28 cellular contexts compared by ENCODE assay signal in the genomic region with DNA sequence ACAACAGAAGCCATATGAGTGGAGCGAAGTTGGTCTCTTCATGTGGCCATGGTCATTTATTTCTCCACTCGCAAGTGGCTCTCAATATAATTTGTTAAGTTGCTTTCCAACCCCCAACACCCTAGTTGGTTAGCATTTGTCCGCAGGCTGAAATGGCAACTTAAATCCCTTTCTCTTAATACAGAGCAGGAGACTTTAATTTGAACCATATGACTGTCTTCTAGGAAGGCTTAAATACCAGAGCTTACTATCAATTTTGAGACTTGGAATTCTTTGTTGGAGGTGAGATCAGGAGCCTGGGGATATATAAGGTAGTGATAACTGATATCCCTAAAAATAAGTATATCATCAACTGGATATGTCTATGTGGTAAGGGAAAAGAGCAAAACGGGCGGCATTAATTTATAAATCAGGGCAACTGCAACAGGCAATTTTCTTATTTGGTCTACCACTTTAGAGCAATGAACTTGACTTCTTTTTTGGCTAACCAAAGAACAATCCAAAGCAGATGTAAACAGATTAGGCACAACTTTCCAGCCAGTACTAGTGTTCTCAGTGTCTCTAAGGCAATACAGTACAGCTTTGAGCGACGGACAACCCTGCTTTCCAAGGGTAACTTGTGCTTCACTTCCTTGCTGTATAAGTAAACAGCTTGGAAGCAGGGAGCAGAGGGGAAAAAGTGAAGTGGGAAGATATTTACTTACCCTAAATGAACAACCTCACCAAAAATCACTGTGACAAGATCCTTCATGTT.
DNase-seq lines count a peak whose midpoint lies in the region; ATAC-seq lines count a peak whose summit lies in the region.
"Had no signal": no experiment of that assay in that cellular context is flagged by ENCODE, and none has a peak within 500 bp of the region (broad histone marks: within the 10 kb centered on the region; RNA-seq: fewer than 3 reads in every experiment).

No MANE protein-coding gene starts in this region.

- H3K79me1 ChIP-seq in mesenchymal stem cell (replicated peaks; ENCODE audit: low read length, poor library complexity, severe bottlenecking), result peaks cover 9% of the 10 kb centered on the region

- H3K36me3 ChIP-seq in GM23248 (ENCODE audit: low read depth), result no peaks in the 10 kb centered on the region
- H3K36me3 ChIP-seq in mesenchymal stem cell (ENCODE audit: control insufficient read depth in 1 of 2, insufficient read depth in 2 of 2, low read depth in 1 of 2, low read length in 2 of 2), result no peaks in the 10 kb centered on the region
- H3K36me3 ChIP-seq in MG63, result no peaks in the 10 kb centered on the region
- H3K36me3 ChIP-seq: BE2C, HAP-1, heart right ventricle, prostate gland, vagina had no signal

- H2BK12ac ChIP-seq in mesenchymal stem cell (ENCODE audit: low read length in 2 of 2), result no peak overlapping the region

- intact Hi-C loops in dendritic cell treated with granulocyte-macrophage colony-stimulating factor and Interleukin-4, amounts not matched to agents 40 ng/mL and 50 ng/mL, for 4 days (cut with micrococcal nuclease), result no loop called here

- H3K9me3 Mint-ChIP-seq in dendritic cell treated with granulocyte-macrophage colony-stimulating factor and Interleukin-4, amounts not matched to agents 40 ng/mL and 50 ng/mL, for 4 days, result no peaks in the 10 kb centered on the region
- H3K9me3 Mint-ChIP-seq: activated T-cell treated with anti-CD3 and anti-CD28 coated beads, Interleukin-2, amount 50 U/mL, for 24 hours had no signal

- no peak overlapping the region for H4K91ac ChIP-seq in mesenchymal stem cell (ENCODE audit: low read length)

- no peaks in the 10 kb centered on the region for H3K27me3 Mint-ChIP-seq in dendritic cell treated with granulocyte-macrophage colony-stimulating factor and Interleukin-4, amounts not matched to agents 40 ng/mL and 50 ng/mL, for 4 days
- H3K27me3 Mint-ChIP-seq: activated T-cell treated with anti-CD3 and anti-CD28 coated beads, Interleukin-2, amount 50 U/mL, for 24 hours; T-helper 17 cell had no signal

- no peak overlapping the region for H3K18ac ChIP-seq in mesenchymal stem cell (ENCODE audit: low read depth in 1 of 2, low read length in 2 of 2)

- no peaks in the 10 kb centered on the region for H3K27me3 ChIP-seq in GM23248 (replicated peaks; ENCODE audit: insufficient read depth)
- H3K27me3 ChIP-seq in mesenchymal stem cell (ENCODE audit: control insufficient read depth in 1 of 2, insufficient read depth in 1 of 2, low read length in 2 of 2), result no peaks in the 10 kb centered on the region
- H3K27me3 ChIP-seq in MG63, result no peaks in the 10 kb centered on the region
- H3K27me3 ChIP-seq: BE2C, heart right ventricle, vagina had no signal

- no peak overlapping the region for H2BK5ac ChIP-seq in mesenchymal stem cell (ENCODE audit: low read depth, low read length, poor library complexity, severe bottlenecking)

- H3K9ac ChIP-seq in GM23248 (no peak overlapping the region), mesenchymal stem cell (ENCODE audit: low read length) (peak overlapping the region; percentile 24)

- H3K14ac ChIP-seq in mesenchymal stem cell (ENCODE audit: low read length in 2 of 2), result no peak overlapping the region

- peaks cover 15% of the 10 kb centered on the region for H3K4me1 ChIP-seq in GM23248 (ENCODE audit: insufficient read depth)
- no peaks in the 10 kb centered on the region for H3K4me1 ChIP-seq in mesenchymal stem cell (ENCODE audit: control insufficient read depth, insufficient read depth, low read depth, low read length)
- H3K4me1 ChIP-seq: BE2C, HAP-1, prostate gland had no signal

- no peaks in the 10 kb centered on the region for H3K36me3 Mint-ChIP-seq in dendritic cell treated with granulocyte-macrophage colony-stimulating factor and Interleukin-4, amounts not matched to agents 40 ng/mL and 50 ng/mL, for 4 days (ENCODE audit: low read depth)

- no peak overlapping the region for H4K8ac ChIP-seq in mesenchymal stem cell (ENCODE audit: low read length)

- no peak overlapping the region for H2BK15ac ChIP-seq in mesenchymal stem cell (ENCODE audit: low read depth, poor library complexity, severe bottlenecking)

- H3K9me3 ChIP-seq in GM23248 (ENCODE audit: low read depth), result no peaks in the 10 kb centered on the region
- H3K9me3 ChIP-seq in mesenchymal stem cell (ENCODE audit: control insufficient read depth, low read length), result no peaks in the 10 kb centered on the region
- H3K9me3 ChIP-seq in MG63, result no peaks in the 10 kb centered on the region
- H3K9me3 ChIP-seq: BE2C, HAP-1, heart right ventricle, prostate gland, vagina had no signal

- peak overlapping the region; percentile 11 for H3K27ac Mint-ChIP-seq in dendritic cell treated with granulocyte-macrophage colony-stimulating factor and Interleukin-4, amounts not matched to agents 40 ng/mL and 50 ng/mL, for 4 days
- H3K27ac Mint-ChIP-seq: activated T-cell treated with anti-CD3 and anti-CD28 coated beads, Interleukin-2, amount 50 U/mL, for 24 hours had no signal

- H3K4ac ChIP-seq in mesenchymal stem cell (ENCODE audit: low read depth in 1 of 2, low read length in 2 of 2), result no peak overlapping the region

- no peak overlapping the region for H2BK120ac ChIP-seq in mesenchymal stem cell (ENCODE audit: low read depth, low read length)

- in situ Hi-C loops in GM23248 (cut with MboI), result no loop called here

- H3K4me1 Mint-ChIP-seq in dendritic cell treated with granulocyte-macrophage colony-stimulating factor and Interleukin-4, amounts not matched to agents 40 ng/mL and 50 ng/mL, for 4 days (ENCODE audit: low read depth), result peaks cover 55% of the 10 kb centered on the region

- H4K20me1 ChIP-seq in GM23248 (ENCODE audit: insufficient read depth), result no peaks in the 10 kb centered on the region

- peak overlapping the region; percentile 46 for H3K4me2 ChIP-seq in GM23248 (ENCODE audit: unreplicated experiment)
- no peak overlapping the region for H3K4me2 ChIP-seq in mesenchymal stem cell (ENCODE audit: low read length, poor library complexity, severe bottlenecking)

- H3K27ac ChIP-seq in GM23248 (no peak overlapping the region), mesenchymal stem cell (ENCODE audit: low read length, poor library complexity, severe bottlenecking) (no peak overlapping the region)
- H3K27ac ChIP-seq: epithelial cell of prostate, prostate gland, RWPE1, vagina had no signal

- H3K9me2 ChIP-seq in GM23248 (ENCODE audit: insufficient read depth), result no peaks in the 10 kb centered on the region

- H2AK5ac ChIP-seq in mesenchymal stem cell (ENCODE audit: low read length, severe bottlenecking), result no peak overlapping the region

- peaks cover 14% of the 10 kb centered on the region; the same call in 1 of the 2 replicates for H3F3A ChIP-seq in GM23248 (ENCODE audit: insufficient read depth)

- H3K79me2 ChIP-seq in GM23248 (ENCODE audit: insufficient read depth), result no peaks in the 10 kb centered on the region

- WGBS in GM23248 (ENCODE audit: low coverage in 1 of 2, low lambda C conversion rate in 2 of 2, missing lambda C conversion rate in 2 of 2), 2 experiments, result 69 to 73% methylated on average over 7 of the region's 7 CpGs
- WGBS in mesenchymal stem cell, result 99% methylated on average over 4 of the region's 7 CpGs

- no peak overlapping the region for H3K4me3 Mint-ChIP-seq in dendritic cell treated with granulocyte-macrophage colony-stimulating factor and Interleukin-4, amounts not matched to agents 40 ng/mL and 50 ng/mL, for 4 days
- H3K4me3 Mint-ChIP-seq: activated T-cell treated with anti-CD3 and anti-CD28 coated beads, Interleukin-2, amount 50 U/mL, for 24 hours; T-helper 17 cell had no signal

- H3K23ac ChIP-seq in mesenchymal stem cell (ENCODE audit: low read length in 2 of 2), result no peak overlapping the region

- H2AFZ ChIP-seq in GM23248, result no peak overlapping the region
- no peak overlapping the region for H2AFZ ChIP-seq in mesenchymal stem cell (ENCODE audit: low read depth, low read length)

- ATAC-seq in HG03108 (IDR thresholded peaks at IDR 0.05; ENCODE audit: unreplicated experiment), result no peak
- ATAC-seq: left colon, T-helper 17 cell had no signal

- DNase-seq in AG08395 (ENCODE audit: low spot score) (peak; percentile 47), GM23248 (peak; percentile 14), mesenchymal stem cell (no peak), amniotic stem cell (lab: John Stamatoyannopoulos, UW) (no peak), mesenteric fat pad (ENCODE audit: low spot score) (no peak), MG63 (no peak)
- DNase-seq: activated CD4-positive, alpha-beta T cell treated with anti-CD3 and anti-CD28 coated beads for 4 hours; activated gamma-delta T cell treated with Interleukin-2 at 50 U/mL for 16 hours; activated T-cell treated with anti-CD3 and anti-CD28 coated beads, Interleukin-2, amount 50 U/mL, for 24 hours; BE2C; DMS53; foreskin melanocyte; heart right ventricle; KG1; left colon; NCI-H146; NCI-H446; NCI-H82; stimulated activated CD4-positive, alpha-beta T cell treated with anti-CD3 and anti-CD28 coated beads, Interleukin-15, amount 100 ng/mL, for 24 hours; stimulated activated naive CD4-positive, alpha-beta T cell; T-helper 17 cell had no signal

- H3K4me3 ChIP-seq in GM23248 (no peak overlapping the region), mesenchymal stem cell (ENCODE audit: insufficient read depth in 1 of 2, low read depth in 1 of 2, low read length in 2 of 2) (peak overlapping the region in 1 of 2 experiments; percentile 52), MG63 (no peak overlapping the region)
- H3K4me3 ChIP-seq: HAP-1, heart right ventricle, prostate gland, vagina had no signal

Comparison
In these comparisons a context has a peak if more than half of its experiments do, and no peak if none do; other contexts are left out.
1. DNase-seq: peak in AG08395 (single experiment) and GM23248 (single experiment); none in mesenchymal stem cell (single experiment), amniotic stem cell (single experiment), mesenteric fat pad (single experiment) and MG63 (single experiment).